Comparison of ENCODE assay signal across 1 cellular context in genomic region chr7:6385110-6385792, GRCh38.
TF ChIP-seq lines count a peak whose summit lies in the region.

No MANE protein-coding gene starts in this region.

TF ChIP-seq in K562, 482 proteins besides CTCF, POLR2A, EP300 and RAD21 (continued from another document):
- no peak for TF ChIP-seq MAFK (IDR thresholded peaks at IDR 0.05; ENCODE audit: low read length)
- no peak for TF ChIP-seq PHF8 (IDR thresholded peaks at IDR 0.05; ENCODE audit: borderline replicate concordance, low read length)
- TF ChIP-seq ATF7 (IDR thresholded peaks at IDR 0.05): peak; percentile 57; the same call in 1 of the 2 replicates
- no peak for TF ChIP-seq CREB5 (CRISPR knock-in tag; IDR thresholded peaks at IDR 0.05)
- TF ChIP-seq ZFX (CRISPR knock-in tag; IDR thresholded peaks at IDR 0.05): no peak
- peak; percentile 69; the same call in 1 of the 2 replicates for TF ChIP-seq JUND (IDR thresholded peaks at IDR 0.05; ENCODE audit: borderline replicate concordance, low read depth, low read length)
- TF ChIP-seq JUND (tag; IDR thresholded peaks at IDR 0.05; ENCODE audit: borderline replicate concordance, low read depth, low read length): peak; percentile 77
- no peak for TF ChIP-seq ID3 (CRISPR knock-in tag; IDR thresholded peaks at IDR 0.05)
- TF ChIP-seq ID3 (tag; IDR thresholded peaks at IDR 0.05): no peak
